In genomic region chr10:96863922-96864543, GRCh38 we compare ENCODE assay signal across 10 cellular contexts. TPM values are rescaled to one million over a fixed set of nuclear protein-coding genes. Genes with fewer than 3 reads are reported as not detected.
DNase-seq lines count a peak whose midpoint lies in the region; FAIRE-seq and TF ChIP-seq lines count a peak whose summit lies in the region.
"Had no signal": no experiment of that assay in that cellular context is flagged by ENCODE, and none has a peak within 500 bp of the region (broad histone marks: within the 10 kb centered on the region; RNA-seq: fewer than 3 reads in every experiment).

No MANE protein-coding gene starts in this region.

- no peak overlapping the region for H3K9ac ChIP-seq in astrocyte (ENCODE audit: low read length)
- H3K9ac ChIP-seq in mucosa of rectum (ENCODE audit: low read depth in 1 of 2, low read length in 2 of 2): no peak overlapping the region

- H2AFZ ChIP-seq in astrocyte (ENCODE audit: low read depth, low read length): no peak overlapping the region

- H3K36me3 ChIP-seq in astrocyte (ENCODE audit: insufficient read depth, low read length) (no peaks in the 10 kb centered on the region), mucosa of rectum (ENCODE audit: control insufficient read depth in 2 of 2, insufficient read depth in 2 of 2, low read length in 2 of 2) (peaks cover 4 to 8% of the 10 kb centered on the region in 2 donors)

- H3K36me3 Mint-ChIP-seq in astrocyte (ENCODE audit: low read depth, unreplicated experiment): peaks cover 9% of the 10 kb centered on the region

- H3K79me2 ChIP-seq in astrocyte (ENCODE audit: insufficient read depth, low read length): peaks cover 96% of the 10 kb centered on the region

- DNase-seq in AG20443 (ENCODE audit: low spot score) (peak; percentile 35), GM19238 (ENCODE audit: insufficient read length, low spot score) (peak; percentile 13), HuH-7.5 (ENCODE audit: low spot score) (peak; percentile 29), astrocyte (ENCODE audit: low read depth) (peak; percentile 70), NCI-H82 treated with DMSO at 0.1 percent for 48 hours (lab: John Stamatoyannopoulos, UW; ENCODE audit: unreplicated experiment) (no peak), G401 (ENCODE audit: low spot score) (no peak)
- DNase-seq in stimulated activated CD4-positive, alpha-beta T cell treated with anti-CD3 and anti-CD28 coated beads, Interleukin-4, amount 100 ng/mL, for 1 hour: no peak

- in situ Hi-C loops in G401 (cut with HindIII; ENCODE audit: low sequenced_read_pairs): no loop called here

- TF ChIP-seq CTCF in astrocyte (IDR thresholded peaks at IDR 0.05; ENCODE audit: insufficient read depth, low read depth, low read length): no peak

- H3K4me1 Mint-ChIP-seq in astrocyte (ENCODE audit: low read depth, unreplicated experiment): peaks cover 18% of the 10 kb centered on the region

- H3K27me3 ChIP-seq in astrocyte (ENCODE audit: insufficient read depth, low read length) (no peaks in the 10 kb centered on the region), mucosa of rectum (ENCODE audit: control insufficient read depth in 2 of 2, insufficient read depth in 2 of 2, low read length in 2 of 2) (no peaks in the 10 kb centered on the region)

- H3K9me3 ChIP-seq in astrocyte (ENCODE audit: insufficient read depth, low read depth, low read length): no peaks in the 10 kb centered on the region
- H3K9me3 ChIP-seq in mucosa of rectum (ENCODE audit: control insufficient read depth in 2 of 2, low read length in 2 of 2): no peaks in the 10 kb centered on the region

- no peak overlapping the region for H3K4me3 ChIP-seq in astrocyte (ENCODE audit: insufficient read depth, low read depth, low read length)
- H3K4me3 ChIP-seq in mucosa of rectum (ENCODE audit: low read length in 2 of 2): peak overlapping the region in 1 of 2 donors; percentile 1

- peak overlapping the region; percentile 66 for H3K4me2 ChIP-seq in astrocyte (ENCODE audit: low read length)

- H3K27ac Mint-ChIP-seq in astrocyte (ENCODE audit: unreplicated experiment): peak overlapping the region; percentile 48
- H3K27ac Mint-ChIP-seq: dendritic cell treated with granulocyte-macrophage colony-stimulating factor and Interleukin-4, amounts not matched to agents 40 ng/mL and 50 ng/mL, for 4 days had no signal

- H4K20me1 ChIP-seq in astrocyte (ENCODE audit: insufficient read depth, low read length): peaks cover 84% of the 10 kb centered on the region

- peaks cover 12% of the 10 kb centered on the region for H3K4me1 ChIP-seq in astrocyte (ENCODE audit: insufficient read depth, low read length)
- peaks cover 7 to 20% of the 10 kb centered on the region in 2 donors for H3K4me1 ChIP-seq in mucosa of rectum (ENCODE audit: control insufficient read depth in 2 of 2, insufficient read depth in 2 of 2, low read length in 2 of 2)

- no peaks in the 10 kb centered on the region for H3K27me3 Mint-ChIP-seq in astrocyte (ENCODE audit: low read depth, unreplicated experiment)
- H3K27me3 Mint-ChIP-seq: dendritic cell treated with granulocyte-macrophage colony-stimulating factor and Interleukin-4, amounts not matched to agents 40 ng/mL and 50 ng/mL, for 4 days had no signal

- peak; percentile 32 for FAIRE-seq in astrocyte (lab: Jason Lieb, UNC)
- FAIRE-seq: H1 had no signal

- H3K9me3 Mint-ChIP-seq in astrocyte (ENCODE audit: unreplicated experiment): no peaks in the 10 kb centered on the region
- H3K9me3 Mint-ChIP-seq: dendritic cell treated with granulocyte-macrophage colony-stimulating factor and Interleukin-4, amounts not matched to agents 40 ng/mL and 50 ng/mL, for 4 days had no signal

- no peak overlapping the region for H3K4me3 Mint-ChIP-seq in astrocyte (ENCODE audit: unreplicated experiment)
- H3K4me3 Mint-ChIP-seq: dendritic cell treated with granulocyte-macrophage colony-stimulating factor and Interleukin-4, amounts not matched to agents 40 ng/mL and 50 ng/mL, for 4 days had no signal

- H3K27ac ChIP-seq in astrocyte (ENCODE audit: low read depth, low read length): peak overlapping the region; percentile 43
- peak overlapping the region; percentile 29 to 43 for H3K27ac ChIP-seq in mucosa of rectum (ENCODE audit: low read depth in 2 of 2, low read length in 2 of 2)

RNA-seq across cellular contexts. Expression of gene LCOR, which starts 31.9 kb away (rescaled TPM):
- total RNA-seq in astrocyte: 72.0 and 72.8 TPM in 2 replicates
- total RNA-seq in G401 (2014; rRNA removed; shearing (Covaris generic)): 6.6 and 56.5 TPM in 2 replicates

Comparison
In these comparisons a context has a peak if more than half of its experiments do, and no peak if none do; other contexts are left out.
1. DNase-seq: peak in AG20443 (single experiment), GM19238 (single experiment), HuH-7.5 (single experiment) and astrocyte (single experiment); none in NCI-H82 treated with DMSO at 0.1 percent for 48 hours (single experiment), stimulated activated CD4-positive, alpha-beta T cell treated with anti-CD3 and anti-CD28 coated beads, Interleukin-4, amount 100 ng/mL, for 1 hour (single experiment) and G401 (single experiment).